In the genomic region with DNA sequence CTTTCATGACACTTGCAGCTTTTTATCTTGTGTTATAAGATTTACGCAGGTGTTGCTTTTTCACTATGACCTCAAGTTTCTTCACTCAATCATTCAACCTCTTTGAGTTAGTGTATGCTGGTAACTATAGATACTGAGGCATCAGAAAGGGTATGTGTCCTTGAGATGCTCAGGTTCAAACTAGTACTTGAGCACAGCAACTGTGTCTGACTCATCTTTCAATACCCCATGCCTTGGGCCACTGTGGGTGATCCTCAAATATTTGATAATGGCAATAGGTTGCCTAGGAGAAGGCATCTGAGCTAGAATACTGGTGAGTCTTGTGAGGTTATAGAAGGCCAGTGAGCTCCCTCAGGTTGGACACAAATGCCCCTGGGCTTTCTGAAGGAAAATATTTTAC, we compare ENCODE assay signal across 24 cellular contexts.
"Had no signal": no experiment of that assay in that cellular context is flagged by ENCODE, and none has a peak within 500 bp of the region (broad histone marks: within the 10 kb centered on the region; RNA-seq: fewer than 3 reads in every experiment).

No MANE protein-coding gene starts in this region.

- H3K4me2 ChIP-seq: hepatocyte had no signal

- H3K27me3 ChIP-seq: colonic mucosa, gastroesophageal sphincter, heart left ventricle, left lung had no signal

- H3K27ac ChIP-seq: colonic mucosa, epithelial cell of prostate, esophagus squamous epithelium, gastroesophageal sphincter, heart left ventricle, hepatocyte, left lung, lower lobe of right lung had no signal

- H2AFZ ChIP-seq: hepatocyte had no signal

- H3K79me2 ChIP-seq: hepatocyte had no signal

- DNase-seq: colonic mucosa; cortex of kidney; effector CD8-positive, alpha-beta T cell; effector memory CD8-positive, alpha-beta T cell; endodermal cell; erythroblast; esophagus squamous epithelium; foreskin fibroblast; heart left ventricle; hypothalamus; left cardiac atrium; left lung; left ventricle myocardium superior; lower lobe of right lung; mesendoderm; midbrain; naive thymus-derived CD4-positive, alpha-beta T cell had no signal

- H3K36me3 ChIP-seq: colonic mucosa, esophagus squamous epithelium, gastroesophageal sphincter, heart left ventricle, left lung, lower lobe of right lung had no signal

- H3K4me3 ChIP-seq: colonic mucosa, esophagus squamous epithelium, gastroesophageal sphincter, heart left ventricle, hepatocyte, left lung, lower lobe of right lung had no signal

- H3K9me3 ChIP-seq: colonic mucosa, esophagus squamous epithelium, gastroesophageal sphincter, heart left ventricle, left lung, lower lobe of right lung had no signal

- FAIRE-seq: endometrium, frontal cortex, islet of Langerhans, keratinocyte had no signal

- H3K4me1 ChIP-seq: colonic mucosa, esophagus squamous epithelium, gastroesophageal sphincter, heart left ventricle, left lung, lower lobe of right lung had no signal
